ENCODE assay signal across 18 cellular contexts in the genomic region with DNA sequence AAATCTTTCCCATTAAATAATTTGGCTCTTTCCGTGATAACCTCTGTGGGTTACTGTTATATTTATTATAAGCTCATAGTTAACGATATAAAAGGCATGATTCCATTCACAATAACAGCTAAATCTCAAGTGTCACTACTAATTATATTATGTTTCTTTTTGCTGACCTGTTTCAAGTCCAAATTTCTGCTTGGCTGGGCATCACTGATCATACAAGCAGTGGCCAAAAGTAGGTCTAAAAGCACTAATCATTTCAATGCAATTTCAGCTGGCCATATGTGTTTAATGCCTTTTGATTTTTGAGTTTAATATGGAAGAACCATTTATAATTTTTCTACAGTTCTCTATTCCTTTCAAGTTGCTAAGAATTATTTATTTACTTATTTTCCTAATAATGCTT.
A peak's percentile ranks its signal among the peaks of the same experiment; 100 is the strongest.
DNase-seq lines count a peak whose midpoint lies in the region; ATAC-seq and TF ChIP-seq lines count a peak whose summit lies in the region.
"Had no signal": no experiment of that assay in that cellular context is flagged by ENCODE, and none has a peak within 500 bp of the region (broad histone marks: within the 10 kb centered on the region; RNA-seq: fewer than 3 reads in every experiment).

No MANE protein-coding gene starts in this region.

- no peak overlapping the region for H3K4me2 ChIP-seq in MM.1S (ENCODE audit: low read depth, low read length)
- H3K4me2 ChIP-seq: BLaER1 treated with 17β-estradiol and CSF1 and Interleukin-3, amounts not matched to agents 10 nM and 100 nM had no signal

- H3F3A ChIP-seq in MM.1S (ENCODE audit: insufficient read depth, low read length), result no peaks in the 10 kb centered on the region

- DNase-seq in DMS79 treated with DMSO at 0.1 percent for 48 hours (lab: John Stamatoyannopoulos, UW) (peak; percentile 36), DMS79 (lab: John Stamatoyannopoulos, UW) (no peak), left kidney (ENCODE audit: low read depth, low spot score) (peak; percentile 56), thyroid gland (peak; percentile 5 to 19), MM.1S (no peak), GDM1 (lab: John Stamatoyannopoulos, UW) (no peak)
- DNase-seq: CD4-positive, alpha-beta T cell; CD8-positive, alpha-beta memory T cell; DMS 273 treated with DMSO at 0.1 percent for 48 hours; DND-41; GOT3; HFFc6 had no signal

- H3K36me3 ChIP-seq in thyroid gland, result no peaks in the 10 kb centered on the region
- H3K36me3 ChIP-seq in MM.1S (replicated peaks; ENCODE audit: insufficient read depth, low read length), result no peaks in the 10 kb centered on the region
- H3K36me3 ChIP-seq: BLaER1 treated with 17β-estradiol and CSF1 and Interleukin-3, amounts not matched to agents 10 nM and 100 nM; HAP-1 had no signal

- no peak for ATAC-seq in GM21576 (IDR thresholded peaks at IDR 0.05; ENCODE audit: unreplicated experiment)
- ATAC-seq: GM12878 had no signal

- H3K4me3 ChIP-seq in thyroid gland (replicated peaks in 1 of 3) (no peak overlapping the region), MM.1S (ENCODE audit: low read length) (no peak overlapping the region)
- H3K4me3 ChIP-seq: BLaER1 treated with 17β-estradiol and CSF1 and Interleukin-3, amounts not matched to agents 10 nM and 100 nM; GM12878; HAP-1 had no signal

- H3K9me2 ChIP-seq in MM.1S (replicated peaks; ENCODE audit: insufficient read depth, low read length), result no peaks in the 10 kb centered on the region

- H3K4me1 ChIP-seq in thyroid gland (no peaks in the 10 kb centered on the region), MM.1S (ENCODE audit: low read length) (no peaks in the 10 kb centered on the region)
- H3K4me1 ChIP-seq: BLaER1 treated with 17β-estradiol and CSF1 and Interleukin-3, amounts not matched to agents 10 nM and 100 nM; HAP-1 had no signal

- no peak for TF ChIP-seq POLR2A in thyroid gland (IDR thresholded peaks at IDR 0.05)

- TF ChIP-seq RAD21 in Ishikawa (IDR thresholded peaks at IDR 0.05; ENCODE audit: low read depth), result no peak

- H3K27ac ChIP-seq in thyroid gland, result no peak overlapping the region
- no peak overlapping the region for H3K27ac ChIP-seq in MM.1S (ENCODE audit: low read length)
- H3K27ac ChIP-seq: 22Rv1; BLaER1 treated with 17β-estradiol and CSF1 and Interleukin-3, amounts not matched to agents 10 nM and 100 nM had no signal

- TF ChIP-seq CTCF in thyroid gland (IDR thresholded peaks at IDR 0.05) (no peak), MM.1S (IDR thresholded peaks at IDR 0.05; ENCODE audit: low read length) (no peak)

- intact Hi-C loops in thyroid gland (cut with DNase I), result no loop called here

- H3K79me2 ChIP-seq in MM.1S (ENCODE audit: low read length), result no peaks in the 10 kb centered on the region

- peak; percentile 32; the same call in 1 of the 2 replicates for TF ChIP-seq EP300 in Ishikawa (IDR thresholded peaks at IDR 0.05; ENCODE audit: borderline replicate concordance)

- H4K20me1 ChIP-seq in MM.1S (ENCODE audit: insufficient read depth, low read length), result no peaks in the 10 kb centered on the region
- H4K20me1 ChIP-seq: BLaER1 treated with 17β-estradiol and CSF1 and Interleukin-3, amounts not matched to agents 10 nM and 100 nM had no signal

- no peak overlapping the region for H3K9ac ChIP-seq in MM.1S (ENCODE audit: low read length)
- H3K9ac ChIP-seq: BLaER1 treated with 17β-estradiol and CSF1 and Interleukin-3, amounts not matched to agents 10 nM and 100 nM had no signal

- 42 to 48% methylated on average over 2 of the region's 2 CpGs for WGBS in thyroid gland, 2 donors

- H2AFZ ChIP-seq in MM.1S (ENCODE audit: low read length), result no peak overlapping the region

- no peaks in the 10 kb centered on the region for H3K27me3 ChIP-seq in thyroid gland
- no peaks in the 10 kb centered on the region for H3K27me3 ChIP-seq in MM.1S (replicated peaks; ENCODE audit: insufficient read depth, low read length)
- H3K27me3 ChIP-seq: BLaER1 treated with 17β-estradiol and CSF1 and Interleukin-3, amounts not matched to agents 10 nM and 100 nM had no signal

- H3K9me3 ChIP-seq in thyroid gland (no peaks in the 10 kb centered on the region), MM.1S (replicated peaks; ENCODE audit: insufficient read depth, low read length) (no peaks in the 10 kb centered on the region)
- H3K9me3 ChIP-seq: BLaER1 treated with 17β-estradiol and CSF1 and Interleukin-3, amounts not matched to agents 10 nM and 100 nM; HAP-1 had no signal

TF ChIP-seq in Ishikawa, 13 proteins besides CTCF, POLR2A, EP300 and RAD21:
- TF ChIP-seq, protein P1, sequence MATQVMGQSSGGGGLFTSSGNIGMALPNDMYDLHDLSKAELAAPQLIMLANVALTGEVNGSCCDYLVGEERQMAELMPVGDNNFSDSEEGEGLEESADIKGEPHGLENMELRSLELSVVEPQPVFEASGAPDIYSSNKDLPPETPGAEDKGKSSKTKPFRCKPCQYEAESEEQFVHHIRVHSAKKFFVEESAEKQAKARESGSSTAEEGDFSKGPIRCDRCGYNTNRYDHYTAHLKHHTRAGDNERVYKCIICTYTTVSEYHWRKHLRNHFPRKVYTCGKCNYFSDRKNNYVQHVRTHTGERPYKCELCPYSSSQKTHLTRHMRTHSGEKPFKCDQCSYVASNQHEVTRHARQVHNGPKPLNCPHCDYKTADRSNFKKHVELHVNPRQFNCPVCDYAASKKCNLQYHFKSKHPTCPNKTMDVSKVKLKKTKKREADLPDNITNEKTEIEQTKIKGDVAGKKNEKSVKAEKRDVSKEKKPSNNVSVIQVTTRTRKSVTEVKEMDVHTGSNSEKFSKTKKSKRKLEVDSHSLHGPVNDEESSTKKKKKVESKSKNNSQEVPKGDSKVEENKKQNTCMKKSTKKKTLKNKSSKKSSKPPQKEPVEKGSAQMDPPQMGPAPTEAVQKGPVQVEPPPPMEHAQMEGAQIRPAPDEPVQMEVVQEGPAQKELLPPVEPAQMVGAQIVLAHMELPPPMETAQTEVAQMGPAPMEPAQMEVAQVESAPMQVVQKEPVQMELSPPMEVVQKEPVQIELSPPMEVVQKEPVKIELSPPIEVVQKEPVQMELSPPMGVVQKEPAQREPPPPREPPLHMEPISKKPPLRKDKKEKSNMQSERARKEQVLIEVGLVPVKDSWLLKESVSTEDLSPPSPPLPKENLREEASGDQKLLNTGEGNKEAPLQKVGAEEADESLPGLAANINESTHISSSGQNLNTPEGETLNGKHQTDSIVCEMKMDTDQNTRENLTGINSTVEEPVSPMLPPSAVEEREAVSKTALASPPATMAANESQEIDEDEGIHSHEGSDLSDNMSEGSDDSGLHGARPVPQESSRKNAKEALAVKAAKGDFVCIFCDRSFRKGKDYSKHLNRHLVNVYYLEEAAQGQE (IDR thresholded peaks at IDR 0.05; ENCODE audit: low read depth), result no peak
- no peak for TF ChIP-seq TEAD4 (IDR thresholded peaks at IDR 0.05)
- no peak for TF ChIP-seq TCF12 (IDR thresholded peaks at IDR 0.05; ENCODE audit: low read depth)
- no peak for TF ChIP-seq CEBPB (IDR thresholded peaks at IDR 0.05)
- TF ChIP-seq ZBTB7A (IDR thresholded peaks at IDR 0.05; ENCODE audit: low read depth), result no peak
- no peak for TF ChIP-seq YY1 (IDR thresholded peaks at IDR 0.05; ENCODE audit: low read depth)
- no peak for TF ChIP-seq CREB1 (IDR thresholded peaks at IDR 0.05; ENCODE audit: low read depth)
- TF ChIP-seq NFIC (IDR thresholded peaks at IDR 0.05), result no peak
- TF ChIP-seq, protein P2, sequence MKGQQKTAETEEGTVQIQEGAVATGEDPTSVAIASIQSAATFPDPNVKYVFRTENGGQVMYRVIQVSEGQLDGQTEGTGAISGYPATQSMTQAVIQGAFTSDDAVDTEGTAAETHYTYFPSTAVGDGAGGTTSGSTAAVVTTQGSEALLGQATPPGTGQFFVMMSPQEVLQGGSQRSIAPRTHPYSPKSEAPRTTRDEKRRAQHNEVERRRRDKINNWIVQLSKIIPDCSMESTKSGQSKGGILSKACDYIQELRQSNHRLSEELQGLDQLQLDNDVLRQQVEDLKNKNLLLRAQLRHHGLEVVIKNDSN (IDR thresholded peaks at IDR 0.05), result no peak

Comparison
In these comparisons a context has a peak if more than half of its experiments do, and no peak if none do; other contexts are left out.
1. DNase-seq: peak in DMS79 treated with DMSO at 0.1 percent for 48 hours (single experiment), left kidney (single experiment) and thyroid gland (2 of 2); none in DMS79 (single experiment), MM.1S (single experiment) and GDM1 (single experiment).